Comparison of ENCODE assay signal across 18 cellular contexts in genomic region chr7:130270947-130271790, GRCh38. TPM values are rescaled to one million over a fixed set of nuclear protein-coding genes. Genes with fewer than 3 reads are reported as not detected.
A peak's percentile ranks its signal among the peaks of the same experiment; 100 is the strongest.
DNase-seq lines count a peak whose midpoint lies in the region; ATAC-seq and TF ChIP-seq lines count a peak whose summit lies in the region.
"Had no signal": no experiment of that assay in that cellular context is flagged by ENCODE, and none has a peak within 500 bp of the region (broad histone marks: within the 10 kb centered on the region; RNA-seq: fewer than 3 reads in every experiment).

No MANE protein-coding gene starts in this region.

- intact Hi-C loops in adrenal gland (cut with DNase I) = no loop called here

- no peaks in the 10 kb centered on the region for H3K9me3 ChIP-seq in adrenal gland (replicated peaks in 1 of 3)
- H3K9me3 ChIP-seq: esophagus muscularis mucosa, heart left ventricle had no signal

- no peaks in the 10 kb centered on the region for H3K27me3 ChIP-seq in adrenal gland
- H3K27me3 ChIP-seq: esophagus muscularis mucosa had no signal

- H3K9me3 Mint-ChIP-seq in glutamatergic neuron (ENCODE audit: unreplicated experiment) (peaks cover 7% of the 10 kb centered on the region), progenitor cell of endocrine pancreas (ENCODE audit: low read depth) (no peaks in the 10 kb centered on the region)
- H3K9me3 Mint-ChIP-seq: activated B cell treated with CpG ODN at 0.5 μM for 24 hours; CD8-positive, alpha-beta memory T cell; stimulated activated naive CD8-positive, alpha-beta T cell treated with anti-CD3 and anti-CD28 coated beads, Interleukin-15, amount 100 ng/mL, for 72 hours had no signal

- peak overlapping the region; percentile 96 for H3K27ac Mint-ChIP-seq in glutamatergic neuron (ENCODE audit: unreplicated experiment)
- H3K27ac Mint-ChIP-seq in progenitor cell of endocrine pancreas = peak overlapping the region; percentile 81
- H3K27ac Mint-ChIP-seq: activated B cell treated with CpG ODN at 0.5 μM for 24 hours; CD8-positive, alpha-beta memory T cell; stimulated activated naive CD8-positive, alpha-beta T cell treated with anti-CD3 and anti-CD28 coated beads, Interleukin-15, amount 100 ng/mL, for 72 hours had no signal

- H3K4me3 ChIP-seq in adrenal gland = no peak overlapping the region
- H3K4me3 ChIP-seq: esophagus muscularis mucosa, heart left ventricle had no signal

- H3K36me3 Mint-ChIP-seq in glutamatergic neuron (ENCODE audit: unreplicated experiment) = no peaks in the 10 kb centered on the region
- H3K36me3 Mint-ChIP-seq in progenitor cell of endocrine pancreas (ENCODE audit: insufficient read depth) = peaks cover 3% of the 10 kb centered on the region
- H3K36me3 Mint-ChIP-seq: CD8-positive, alpha-beta memory T cell had no signal

- H3K4me1 Mint-ChIP-seq in glutamatergic neuron (ENCODE audit: low read depth, unreplicated experiment) (peaks cover 37% of the 10 kb centered on the region), progenitor cell of endocrine pancreas (ENCODE audit: low read depth) (peaks cover 58% of the 10 kb centered on the region)
- H3K4me1 Mint-ChIP-seq: CD8-positive, alpha-beta memory T cell had no signal

- H3K4me3 Mint-ChIP-seq in glutamatergic neuron (ENCODE audit: unreplicated experiment) = peak overlapping the region; percentile 49
- H3K4me3 Mint-ChIP-seq in progenitor cell of endocrine pancreas (ENCODE audit: low read depth) = no peak overlapping the region
- H3K4me3 Mint-ChIP-seq: activated B cell treated with CpG ODN at 0.5 μM for 24 hours; CD8-positive, alpha-beta memory T cell; stimulated activated naive CD8-positive, alpha-beta T cell treated with anti-CD3 and anti-CD28 coated beads, Interleukin-15, amount 100 ng/mL, for 72 hours had no signal

- no peak overlapping the region for H3K27ac ChIP-seq in adrenal gland
- H3K27ac ChIP-seq: esophagus muscularis mucosa had no signal

- TF ChIP-seq POLR2A in adrenal gland (IDR thresholded peaks at IDR 0.05) = no peak

- TF ChIP-seq CTCF in glutamatergic neuron (IDR thresholded peaks at IDR 0.05; ENCODE audit: partially characterized antibody, unreplicated experiment) = no peak
- TF ChIP-seq CTCF in progenitor cell of endocrine pancreas (IDR thresholded peaks at IDR 0.05; ENCODE audit: unreplicated experiment) = no peak
- TF ChIP-seq CTCF in adrenal gland (IDR thresholded peaks at IDR 0.05) = no peak

- peaks cover 0 to 4% of the 10 kb centered on the region in 2 donors for H3K4me1 ChIP-seq in adrenal gland (replicated peaks in 1 of 2)

- no peaks in the 10 kb centered on the region for H3K36me3 ChIP-seq in adrenal gland (replicated peaks in 1 of 2)
- H3K36me3 ChIP-seq: esophagus muscularis mucosa, heart left ventricle had no signal

- DNase-seq in NCI-H748 (lab: John Stamatoyannopoulos, UW; ENCODE audit: unreplicated experiment) (peak; percentile 54), NCI-H748 treated with DMSO at 0.1 percent for 48 hours (lab: John Stamatoyannopoulos, UW) (no peak), OCI-M1 (lab: John Stamatoyannopoulos, UW) (peak; percentile 51), glutamatergic neuron (no peak), progenitor cell of endocrine pancreas (ENCODE audit: low spot score, unreplicated experiment) (no peak), kidney tubule cell (ENCODE audit: low spot score) (no peak), adrenal gland (no peak)
- DNase-seq: activated B cell treated with CpG ODN at 0.5 μM for 24 hours; activated gamma-delta T cell; CD8-positive, alpha-beta memory T cell; cortex of kidney; heart left ventricle; left colon; stimulated activated naive CD8-positive, alpha-beta T cell treated with anti-CD3 and anti-CD28 coated beads, Interleukin-15, amount 100 ng/mL, for 72 hours had no signal

- peaks cover 2% of the 10 kb centered on the region for H3K27me3 Mint-ChIP-seq in glutamatergic neuron (ENCODE audit: unreplicated experiment)
- H3K27me3 Mint-ChIP-seq in progenitor cell of endocrine pancreas = no peaks in the 10 kb centered on the region
- H3K27me3 Mint-ChIP-seq: stimulated activated naive CD8-positive, alpha-beta T cell treated with anti-CD3 and anti-CD28 coated beads, Interleukin-15, amount 100 ng/mL, for 72 hours had no signal

- no peak for ATAC-seq in HG02678 (IDR thresholded peaks at IDR 0.05; ENCODE audit: unreplicated experiment)
- ATAC-seq: heart left ventricle; left colon; stimulated activated naive CD8-positive, alpha-beta T cell treated with anti-CD3 and anti-CD28 coated beads, Interleukin-15, amount 100 ng/mL, for 72 hours had no signal

- 85 to 95% (median 92%) methylated on average over 12 of the region's 12 CpGs for WGBS in adrenal gland, 4 donors

RNA-seq across cellular contexts. Expression of gene CPA2, which starts 4.5 kb away (rescaled TPM):
- total RNA-seq in glutamatergic neuron (ENCODE audit: unreplicated experiment) (not detected), progenitor cell of endocrine pancreas (85.0 and 107 TPM in 2 replicates), adrenal gland (1 to 10 TPM in 3 of 8 donors, under 1 TPM in 1, not detected in 4; 0.32 to 2.3 (median 1.3) TPM)
- under 1 TPM; 0.15 to 0.94 (median 0.56) TPM for polyA plus RNA-seq in adrenal gland
- total RNA-seq: activated B cell treated with CpG ODN at 0.5 μM for 24 hours; activated CD8-positive, alpha-beta memory T cell treated with anti-CD3 and anti-CD28 coated beads for 36 hours; CD8-positive, alpha-beta memory T cell; esophagus muscularis mucosa; pulmonary artery endothelial cell had no signal
- polyA plus RNA-seq: CD8-positive, alpha-beta memory T cell had no signal

RNA-seq across cellular contexts. Expression of gene CPA4, which starts 21.8 kb away (rescaled TPM):
- total RNA-seq in glutamatergic neuron (ENCODE audit: unreplicated experiment) (not detected), progenitor cell of endocrine pancreas (4.9 and 5.1 TPM in 2 replicates), adrenal gland (10 to 100 TPM in 2 of 8 donors, 1 to 10 TPM in 4, under 1 TPM in 1, not detected in 1; 0.91 to 26.7 (median 2.7) TPM)
- 10 to 100 TPM in 1 of 3 donors, 1 to 10 TPM in 2; 1.7 to 12.2 (median 2.4) TPM for polyA plus RNA-seq in adrenal gland
- total RNA-seq: activated B cell treated with CpG ODN at 0.5 μM for 24 hours; activated CD8-positive, alpha-beta memory T cell treated with anti-CD3 and anti-CD28 coated beads for 36 hours; CD8-positive, alpha-beta memory T cell; esophagus muscularis mucosa; left colon had no signal
- polyA plus RNA-seq: CD8-positive, alpha-beta memory T cell had no signal

Comparison
In these comparisons a context has a peak if more than half of its experiments do, and no peak if none do; other contexts are left out.
1. DNase-seq: peak in NCI-H748 (single experiment) and OCI-M1 (single experiment); none in NCI-H748 treated with DMSO at 0.1 percent for 48 hours (single experiment), glutamatergic neuron (single experiment), progenitor cell of endocrine pancreas (single experiment), kidney tubule cell (single experiment) and adrenal gland (0 of 7).
2. RNA of gene CPA2, which starts 4.5 kb away (total RNA-seq): 85.0 to 107 TPM in progenitor cell of endocrine pancreas; 0.32 to 2.3 TPM in adrenal gland and not detected in glutamatergic neuron (single experiment); every median in the first group is over 10 times any median in the second.